11 cellular contexts compared by ENCODE assay signal in the genomic region with DNA sequence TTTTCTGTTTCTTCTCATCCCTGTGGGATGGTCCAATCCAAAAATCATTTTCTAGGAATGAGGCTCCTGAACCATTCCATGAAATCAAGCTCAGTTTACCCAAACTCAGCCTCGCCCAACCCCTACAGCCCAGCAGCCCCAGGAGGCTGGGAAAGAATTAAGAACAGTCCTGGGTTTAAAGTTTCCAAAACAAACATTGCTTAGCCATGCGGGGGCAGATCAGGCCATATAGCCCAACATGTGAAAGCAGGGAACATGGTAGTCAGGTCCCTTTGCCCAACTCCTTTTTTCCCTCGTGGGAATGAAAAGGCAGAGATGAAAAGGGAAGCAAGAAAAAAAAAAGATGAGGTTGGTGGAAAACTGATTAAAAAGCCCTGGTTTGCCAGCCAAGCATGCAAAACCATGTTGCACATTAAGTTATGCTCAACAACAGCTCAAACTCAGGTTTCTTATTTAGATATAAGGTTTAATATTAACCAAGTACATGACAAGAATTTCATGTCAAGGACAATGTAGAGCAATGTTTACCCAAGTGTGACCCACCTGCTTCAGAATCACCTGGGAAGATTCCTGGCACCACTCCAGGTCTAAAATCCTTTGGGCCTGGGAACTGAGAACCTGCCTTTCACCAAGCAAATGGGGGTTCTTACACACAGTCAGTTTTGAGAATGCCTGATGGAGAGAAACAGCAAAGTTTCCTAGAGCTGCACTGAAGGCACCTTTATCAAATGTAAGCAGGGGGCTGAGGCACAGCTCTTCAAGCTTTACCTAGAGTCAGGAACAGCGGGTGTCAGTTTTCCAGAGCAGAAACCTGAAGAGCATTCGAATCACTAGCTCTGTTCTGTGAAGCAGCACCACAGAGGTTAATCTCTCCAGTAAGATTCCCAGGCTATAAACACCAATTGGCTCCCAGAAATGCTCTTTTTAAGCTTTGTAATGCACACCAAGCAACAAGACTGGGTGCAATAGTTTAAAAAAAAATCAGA. TPM values are rescaled to one million over a fixed set of nuclear protein-coding genes. Genes with fewer than 3 reads are reported as not detected.
DNase-seq lines count a peak whose midpoint lies in the region; ATAC-seq and TF ChIP-seq lines count a peak whose summit lies in the region.
"Had no signal": no experiment of that assay in that cellular context is flagged by ENCODE, and none has a peak within 500 bp of the region (broad histone marks: within the 10 kb centered on the region; RNA-seq: fewer than 3 reads in every experiment).

No MANE protein-coding gene starts in this region.

- no peaks in the 10 kb centered on the region for H3K9me3 Mint-ChIP-seq in progenitor cell of endocrine pancreas (ENCODE audit: low read depth)
- peaks cover 0 to 3% (median under 1%) of the 10 kb centered on the region in 6 donors for H3K9me3 Mint-ChIP-seq in immature natural killer cell

- H3K36me3 Mint-ChIP-seq in progenitor cell of endocrine pancreas (ENCODE audit: insufficient read depth) (no peaks in the 10 kb centered on the region), immature natural killer cell (no peaks in the 10 kb centered on the region)

- TF ChIP-seq CTCF in esophagus muscularis mucosa (IDR thresholded peaks at IDR 0.05), result no peak
- TF ChIP-seq CTCF in progenitor cell of endocrine pancreas (IDR thresholded peaks at IDR 0.05; ENCODE audit: unreplicated experiment), result no peak
- no peak for TF ChIP-seq CTCF in tibial nerve (IDR thresholded peaks at IDR 0.05)

- ATAC-seq in GM18861 (IDR thresholded peaks at IDR 0.05; ENCODE audit: unreplicated experiment) (peak; percentile 68), HG03175 (IDR thresholded peaks at IDR 0.05; ENCODE audit: unreplicated experiment) (peak; percentile 70), HG03280 (IDR thresholded peaks at IDR 0.05; ENCODE audit: unreplicated experiment) (no peak), GM19452 (IDR thresholded peaks at IDR 0.05; ENCODE audit: unreplicated experiment) (no peak)

- H3K4me3 ChIP-seq in esophagus muscularis mucosa (peak overlapping the region in 1 of 4 donors; percentile 40), tibial nerve (peak overlapping the region in 2 of 4 donors; percentile 17 to 37)

- WGBS in esophagus muscularis mucosa, result 58% methylated on average over 5 of the region's 5 CpGs
- WGBS in tibial nerve, 2 donors, result 37% methylated on average over 5 of the region's 5 CpGs

- DNase-seq in esophagus muscularis mucosa (ENCODE audit: extremely low spot score), result no peak
- DNase-seq in progenitor cell of endocrine pancreas (ENCODE audit: low spot score, unreplicated experiment), result no peak
- no peak for DNase-seq in tibial nerve (ENCODE audit: low spot score in 2 of 2)
- DNase-seq in immature natural killer cell, result no peak
- DNase-seq: hippocampal formation, posterior cingulate gyrus had no signal

- H3K4me1 ChIP-seq in esophagus muscularis mucosa (peaks cover 3 to 42% (median 21%) of the 10 kb centered on the region in 4 donors), tibial nerve (peaks cover 0 to 34% (median 5%) of the 10 kb centered on the region in 4 donors)

- H3K27me3 Mint-ChIP-seq in progenitor cell of endocrine pancreas (peaks cover 3% of the 10 kb centered on the region), immature natural killer cell (ENCODE audit: low read depth in 3 of 3) (peaks cover 0 to 2% (median 0%) of the 10 kb centered on the region in 3 donors)

- H3K9me3 ChIP-seq in esophagus muscularis mucosa, result no peaks in the 10 kb centered on the region
- H3K9me3 ChIP-seq in tibial nerve, result no peaks in the 10 kb centered on the region

- H3K4me3 Mint-ChIP-seq in progenitor cell of endocrine pancreas (ENCODE audit: low read depth), result peak overlapping the region; percentile 40
- no peak overlapping the region for H3K4me3 Mint-ChIP-seq in immature natural killer cell

- peak overlapping the region; percentile 66 for H3K27ac Mint-ChIP-seq in progenitor cell of endocrine pancreas
- no peak overlapping the region for H3K27ac Mint-ChIP-seq in immature natural killer cell

- peak overlapping the region in 3 of 4 donors; percentile 8 to 55 (median 31) for H3K27ac ChIP-seq in esophagus muscularis mucosa (replicated peaks in 1 of 4)
- peak overlapping the region in 2 of 4 donors; percentile 31 to 32 for H3K27ac ChIP-seq in tibial nerve
- H3K27ac ChIP-seq: KMS-11 had no signal

- intact Hi-C loops in esophagus muscularis mucosa (cut with DNase I), result no loop called here

- TF ChIP-seq EP300 in esophagus muscularis mucosa (IDR thresholded peaks at IDR 0.05), result no peak
- TF ChIP-seq EP300 in tibial nerve (IDR thresholded peaks at IDR 0.05), result no peak

- peaks cover 38% of the 10 kb centered on the region for H3K4me1 Mint-ChIP-seq in progenitor cell of endocrine pancreas (ENCODE audit: low read depth)
- H3K4me1 Mint-ChIP-seq in immature natural killer cell, result no peaks in the 10 kb centered on the region

- no peaks in the 10 kb centered on the region for H3K27me3 ChIP-seq in esophagus muscularis mucosa
- H3K27me3 ChIP-seq in tibial nerve, result no peaks in the 10 kb centered on the region

- TF ChIP-seq POLR2A in esophagus muscularis mucosa (IDR thresholded peaks at IDR 0.05; ENCODE audit: low read depth) (no peak), tibial nerve (IDR thresholded peaks at IDR 0.05) (no peak)

- H3K36me3 ChIP-seq in esophagus muscularis mucosa (no peaks in the 10 kb centered on the region), tibial nerve (no peaks in the 10 kb centered on the region)

RNA-seq across cellular contexts. Expression of a gene that starts 1.7 kb away (rescaled TPM):
- 1 to 10 TPM in 3 of 4 donors, under 1 TPM in 1; 0.58 to 3.5 (median 1.9) TPM for total RNA-seq in esophagus muscularis mucosa
- 11.4 and 13.2 TPM in 2 replicates for total RNA-seq in progenitor cell of endocrine pancreas
- total RNA-seq in tibial nerve, result 1 to 10 TPM; 3.3 to 7.1 (median 5.2) TPM
- polyA plus RNA-seq in immature natural killer cell, result not detected

Comparison
In these comparisons a context has a peak if more than half of its experiments do, and no peak if none do; other contexts are left out.
1. ATAC-seq: peak in GM18861 (single experiment) and HG03175 (single experiment); none in HG03280 (single experiment) and GM19452 (single experiment).